ENCODE assay signal across 4 cellular contexts in the genomic region with DNA sequence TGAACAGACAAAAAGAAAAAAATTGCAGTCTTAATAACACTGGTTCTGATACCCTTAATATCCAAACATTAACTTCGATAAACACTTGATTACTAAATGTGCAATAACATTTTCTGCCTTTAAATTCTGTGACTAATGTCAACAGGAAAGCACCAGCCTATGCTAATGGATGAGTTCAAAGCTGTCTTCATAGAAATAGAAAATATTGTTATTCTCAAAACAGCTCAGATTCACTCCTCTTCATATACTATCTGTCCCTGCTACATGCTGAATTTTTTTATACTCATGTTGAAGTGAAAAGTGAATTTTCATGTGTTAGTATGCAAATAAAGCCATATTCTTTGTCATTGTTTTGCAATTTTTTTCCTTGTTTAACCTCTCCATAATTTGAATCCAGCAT. TPM values are rescaled to one million over a fixed set of nuclear protein-coding genes. Genes with fewer than 3 reads are reported as not detected.
"Had no signal": no experiment of that assay in that cellular context is flagged by ENCODE, and none has a peak within 500 bp of the region (broad histone marks: within the 10 kb centered on the region; RNA-seq: fewer than 3 reads in every experiment).

No MANE protein-coding gene starts in this region.

- DNase-seq: GDM1, GF-D8 had no signal

- ATAC-seq: GM12878 had no signal

RNA-seq across cellular contexts. Expression of a gene that starts 16.2 kb away (rescaled TPM):
- total RNA-seq: G401 had no signal

RNA-seq across cellular contexts. Expression of a gene that starts 55.8 kb away (rescaled TPM):
- total RNA-seq: G401 had no signal
